ENCODE assay signal across 9 cellular contexts in the genomic region with DNA sequence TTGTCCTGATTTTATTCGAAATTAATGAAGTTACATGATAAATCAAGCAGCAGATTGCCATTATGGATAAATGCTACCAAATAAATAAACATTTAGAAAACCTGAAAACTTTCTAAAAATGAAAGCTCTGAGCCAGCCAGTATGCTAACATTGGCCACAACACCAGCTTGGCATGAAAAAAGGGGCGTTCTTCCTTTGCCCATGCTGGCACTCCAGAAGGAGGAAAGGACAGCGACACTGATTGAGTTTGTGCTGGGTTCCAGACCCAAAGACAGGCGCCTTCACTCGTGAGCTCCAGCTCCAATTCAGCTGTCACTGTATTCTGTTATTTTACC. TPM values are rescaled to one million over a fixed set of nuclear protein-coding genes. Genes with fewer than 3 reads are reported as not detected.
A peak's percentile ranks its signal among the peaks of the same experiment; 100 is the strongest.
DNase-seq lines count a peak whose midpoint lies in the region; ATAC-seq and TF ChIP-seq lines count a peak whose summit lies in the region.
"Had no signal": no experiment of that assay in that cellular context is flagged by ENCODE, and none has a peak within 500 bp of the region (broad histone marks: within the 10 kb centered on the region; RNA-seq: fewer than 3 reads in every experiment).

No MANE protein-coding gene starts in this region.

- CTCF ChIA-PET in SK-N-SH (lab: Yijun Ruan, JAX): interaction anchor here (0.7 to 1.9 kb wide), 5 partner anchors 10 to 180 kb away, joined by 3 to 7 read pairs (median 3); no protein-coding TSS in a partner anchor

- H3K79me2 ChIP-seq in SK-N-SH (ENCODE audit: insufficient read depth): peaks cover 28% of the 10 kb centered on the region; the same call in 1 of the 2 replicates

- no peaks in the 10 kb centered on the region for H3K27me3 ChIP-seq in SK-N-SH (ENCODE audit: insufficient read depth)
- H3K27me3 ChIP-seq in stomach smooth muscle (ENCODE audit: control insufficient read depth in 1 of 2, insufficient read depth in 2 of 2, low read length in 2 of 2): no peaks in the 10 kb centered on the region

- TF ChIP-seq CTCF in SK-N-SH (IDR thresholded peaks at IDR 0.05): no peak

- POLR2A ChIA-PET in SK-N-SH (lab: Yijun Ruan, JAX): no interaction called here

- H3K9me2 ChIP-seq in SK-N-SH: no peaks in the 10 kb centered on the region

- H3K4me3 ChIP-seq in SK-N-SH (ENCODE audit: low read depth in 2 of 2, low read length in 1 of 2): no peak overlapping the region
- peak overlapping the region in 1 of 2 donors; percentile 36 for H3K4me3 ChIP-seq in stomach smooth muscle (ENCODE audit: low read length in 2 of 2)

- no peaks in the 10 kb centered on the region for H4K20me1 ChIP-seq in SK-N-SH (ENCODE audit: insufficient read depth)

- peaks cover 0 to 3% of the 10 kb centered on the region in 2 experiments for H3K36me3 ChIP-seq in SK-N-SH (replicated peaks in 1 of 2; ENCODE audit: control insufficient read depth in 1 of 2, insufficient read depth in 2 of 2, low read length in 1 of 2)
- no peaks in the 10 kb centered on the region for H3K36me3 ChIP-seq in stomach smooth muscle (ENCODE audit: control insufficient read depth in 2 of 2, insufficient read depth in 2 of 2, low read length in 2 of 2)

- H3F3A ChIP-seq in SK-N-SH (replicated peaks; ENCODE audit: insufficient read depth): no peaks in the 10 kb centered on the region

- H2AFZ ChIP-seq in SK-N-SH (ENCODE audit: low read depth): no peak overlapping the region

- TF ChIP-seq RAD21 in SK-N-SH (IDR thresholded peaks at IDR 0.05; ENCODE audit: low read length): no peak

- H3K9ac ChIP-seq in SK-N-SH (no peak overlapping the region), stomach smooth muscle (ENCODE audit: low read length in 2 of 2) (no peak overlapping the region)

- no peak overlapping the region for H3K4me2 ChIP-seq in SK-N-SH

- WGBS in SK-N-SH (ENCODE audit: low lambda C conversion rate): 69% methylated on average over 4 of the region's 5 CpGs

- peak overlapping the region in 1 of 2 experiments; percentile 64; a peak in 2 of 4 replicates for H3K27ac ChIP-seq in SK-N-SH (ENCODE audit: low read depth in 2 of 2, low read length in 1 of 2)
- H3K27ac ChIP-seq in stomach smooth muscle (ENCODE audit: low read length): peak overlapping the region; percentile 49

- no peak for ATAC-seq in SK-N-SH treated with all-trans-retinoic acid at 6 μM for 48 hours
- ATAC-seq in left lobe of liver: peak; percentile 67
- ATAC-seq in HG03095 (IDR thresholded peaks at IDR 0.05; ENCODE audit: unreplicated experiment): no peak
- ATAC-seq: WTC11 had no signal

- H3K4me1 ChIP-seq in SK-N-SH (ENCODE audit: control insufficient read depth in 1 of 2, insufficient read depth in 2 of 2, low read depth in 1 of 2, low read length in 1 of 2) (peaks cover 0 to 44% of the 10 kb centered on the region in 2 experiments; a peak in 2 of 4 replicates), stomach smooth muscle (ENCODE audit: control insufficient read depth, insufficient read depth, low read length) (peaks cover 34% of the 10 kb centered on the region)

- peak; percentile 48 for DNase-seq in SK-N-SH
- peak; percentile 64 for DNase-seq in SK-MEL-5 (ENCODE audit: low read depth, low spot score)
- peak; percentile 78 for DNase-seq in left lobe of liver (ENCODE audit: low spot score)
- no peak for DNase-seq in SHP77 (lab: John Stamatoyannopoulos, UW)
- no peak for DNase-seq in foreskin melanocyte

- H3K9me3 ChIP-seq in SK-N-SH (no peaks in the 10 kb centered on the region), stomach smooth muscle (ENCODE audit: control insufficient read depth in 2 of 2, low read length in 2 of 2) (no peaks in the 10 kb centered on the region)

- in situ Hi-C loops in SK-MEL-5 (cut with HindIII; ENCODE audit: low pct_unique_long_range_greater_than_20kb, low sequenced_read_pairs): no loop called here

- no peak for TF ChIP-seq EP300 in SK-N-SH (IDR thresholded peaks at IDR 0.05; ENCODE audit: borderline replicate concordance in 1 of 2, low read depth in 1 of 2, low read length in 1 of 2)

TF ChIP-seq in SK-N-SH, 30 proteins besides CTCF, POLR2A, EP300 and RAD21 (continues in another document):
- TF ChIP-seq YY1 (IDR thresholded peaks at IDR 0.05; ENCODE audit: low read depth) (no peak), TEAD4 (IDR thresholded peaks at IDR 0.05; ENCODE audit: borderline replicate concordance, insufficient read depth) (no peak), FOXM1 (IDR thresholded peaks at IDR 0.05; ENCODE audit: low read depth) (no peak), USF1 (IDR thresholded peaks at IDR 0.05; ENCODE audit: borderline replicate concordance, low read depth) (no peak), PBX3 (IDR thresholded peaks at IDR 0.05) (no peak), GATA2 (CRISPR knock-in tag; IDR thresholded peaks at IDR 0.05) (no peak), FOXJ3 (CRISPR knock-in tag; IDR thresholded peaks at IDR 0.05) (no peak), ELF1 (IDR thresholded peaks at IDR 0.05) (no peak), GABPA (IDR thresholded peaks at IDR 0.05; ENCODE audit: low read depth) (no peak)

TF ChIP-seq in SK-N-SH treated with all-trans-retinoic acid at 6 μM for 48 hours, 23 proteins besides CTCF, POLR2A, EP300 and RAD21 (continues in another document):
- TF ChIP-seq, protein P1, sequence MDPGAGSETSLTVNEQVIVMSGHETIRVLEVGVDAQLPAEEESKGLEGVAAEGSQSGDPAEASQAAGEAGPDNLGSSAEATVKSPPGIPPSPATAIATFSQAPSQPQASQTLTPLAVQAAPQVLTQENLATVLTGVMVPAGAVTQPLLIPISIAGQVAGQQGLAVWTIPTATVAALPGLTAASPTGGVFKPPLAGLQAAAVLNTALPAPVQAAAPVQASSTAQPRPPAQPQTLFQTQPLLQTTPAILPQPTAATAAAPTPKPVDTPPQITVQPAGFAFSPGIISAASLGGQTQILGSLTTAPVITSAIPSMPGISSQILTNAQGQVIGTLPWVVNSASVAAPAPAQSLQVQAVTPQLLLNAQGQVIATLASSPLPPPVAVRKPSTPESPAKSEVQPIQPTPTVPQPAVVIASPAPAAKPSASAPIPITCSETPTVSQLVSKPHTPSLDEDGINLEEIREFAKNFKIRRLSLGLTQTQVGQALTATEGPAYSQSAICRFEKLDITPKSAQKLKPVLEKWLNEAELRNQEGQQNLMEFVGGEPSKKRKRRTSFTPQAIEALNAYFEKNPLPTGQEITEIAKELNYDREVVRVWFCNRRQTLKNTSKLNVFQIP (CRISPR knock-in tag; IDR thresholded peaks at IDR 0.05; ENCODE audit: borderline replicate concordance, low read depth): no peak
- no peak for TF ChIP-seq ZFP30 (CRISPR knock-in tag; IDR thresholded peaks at IDR 0.05)
- no peak for TF ChIP-seq CSRNP3 (CRISPR knock-in tag; IDR thresholded peaks at IDR 0.05)
- TF ChIP-seq ZNF70 (CRISPR knock-in tag; IDR thresholded peaks at IDR 0.05): no peak
- TF ChIP-seq CREB5 (CRISPR knock-in tag; IDR thresholded peaks at IDR 0.05; ENCODE audit: low read depth): no peak
- no peak for TF ChIP-seq ESRRG (CRISPR knock-in tag; IDR thresholded peaks at IDR 0.05)

RNA-seq across cellular contexts. Expression of gene STIMATE, which starts 5.1 kb away (rescaled TPM):
- 9.3 and 10.4 TPM in 2 replicates for polyA plus RNA-seq in SK-N-SH (2012; rRNA removed)
- polyA plus RNA-seq in SK-N-SH (2012; cell fraction: cytosol; rRNA removed): 6.1 and 8.5 TPM in 2 replicates
- 17.5 and 19.6 TPM in 2 replicates for polyA plus RNA-seq in SK-N-SH (2012; cell fraction: nucleus; rRNA removed)
- total RNA-seq in SK-MEL-5 (2014; rRNA removed; shearing (Covaris generic)): 17.2 and 18.0 TPM in 2 replicates
- 23.3 and 25.3 TPM in 2 replicates for polyA plus RNA-seq in SK-MEL-5 (2015; cell fraction: cytosol; rRNA removed)
- 27.0 and 45.9 TPM in 2 replicates for polyA plus RNA-seq in SK-MEL-5 (2015; cell fraction: nucleus; rRNA removed)
- 36.4 TPM for total RNA-seq in left lobe of liver

RNA-seq across cellular contexts. Expression of gene MUSTN1, which starts 57.4 kb away (rescaled TPM):
- polyA plus RNA-seq in SK-N-SH (2012; rRNA removed): 0.42 and 0.54 TPM in 2 replicates
- polyA plus RNA-seq in SK-N-SH (2012; cell fraction: cytosol; rRNA removed): not detected in 2 replicates
- polyA plus RNA-seq in SK-N-SH (2012; cell fraction: nucleus; rRNA removed): 6.0 and 13.8 TPM in 2 replicates
- 0.43 TPM in 1 of 2 replicates, not detected in the other for total RNA-seq in SK-MEL-5 (2014; rRNA removed; shearing (Covaris generic))
- polyA plus RNA-seq in SK-MEL-5 (2015; cell fraction: cytosol; rRNA removed): not detected in 2 replicates
- 7.9 and 8.4 TPM in 2 replicates for polyA plus RNA-seq in SK-MEL-5 (2015; cell fraction: nucleus; rRNA removed)
- total RNA-seq in left lobe of liver: 0.38 TPM

Comparison
In these comparisons a context has a peak if more than half of its experiments do, and no peak if none do; other contexts are left out.
1. DNase-seq: peak in SK-N-SH (single experiment), SK-MEL-5 (single experiment) and left lobe of liver (single experiment); none in SHP77 (0 of 2) and foreskin melanocyte (single experiment).